12 cellular contexts compared by ENCODE assay signal in genomic region chr4:124061413-124061812, GRCh38.
DNase-seq lines count a peak whose midpoint lies in the region; ATAC-seq, FAIRE-seq and TF ChIP-seq lines count a peak whose summit lies in the region.
"Had no signal": no experiment of that assay in that cellular context is flagged by ENCODE, and none has a peak within 500 bp of the region (broad histone marks: within the 10 kb centered on the region; RNA-seq: fewer than 3 reads in every experiment).

No MANE protein-coding gene starts in this region.

- H3K4me2 ChIP-seq in mammary epithelial cell (ENCODE audit: insufficient read depth, low read depth, low read length): peak overlapping the region; percentile 78

- in situ Hi-C loops in mammary epithelial cell (cut with MboI; ENCODE audit: low sequenced_read_pairs in 2 of 2): no loop called here

- dilution Hi-C loops in mammary epithelial cell (cut with HindIII; ENCODE audit: low sequenced_read_pairs): no loop called here

- TF ChIP-seq CTCF in mammary epithelial cell (conservative IDR thresholded peaks at IDR 0.05 in 1 of 2, IDR thresholded peaks at IDR 0.05 in 1 of 2; ENCODE audit: extremely low read depth in 1 of 2, insufficient read depth in 1 of 2, low read depth in 1 of 2, low read length in 2 of 2) (no peak), thyroid gland (IDR thresholded peaks at IDR 0.05) (no peak), ovary (IDR thresholded peaks at IDR 0.05) (no peak)

- no peak overlapping the region for H3K4me3 ChIP-seq in mammary epithelial cell (replicated peaks in 1 of 3; ENCODE audit: insufficient read depth in 1 of 3, low read depth in 2 of 3, low read length in 3 of 3)
- H3K4me3 ChIP-seq in thyroid gland (replicated peaks in 1 of 3): no peak overlapping the region
- H3K4me3 ChIP-seq in ovary: no peak overlapping the region
- H3K4me3 ChIP-seq: GM12878 had no signal

- no peak overlapping the region for H3K9ac ChIP-seq in mammary epithelial cell (ENCODE audit: insufficient read depth, low read length)

- H3K27me3 ChIP-seq in mammary epithelial cell (ENCODE audit: insufficient read depth, low read length) (no peaks in the 10 kb centered on the region), thyroid gland (no peaks in the 10 kb centered on the region), ovary (no peaks in the 10 kb centered on the region)

- no peak for ATAC-seq in HG03095 (IDR thresholded peaks at IDR 0.05; ENCODE audit: unreplicated experiment)
- no peak for ATAC-seq in HG02642 (IDR thresholded peaks at IDR 0.05; ENCODE audit: poor library complexity, unreplicated experiment)
- no peak for ATAC-seq in HG03439 (IDR thresholded peaks at IDR 0.05; ENCODE audit: unreplicated experiment)

- FAIRE-seq in islet of Langerhans (lab: Jason Lieb, UNC): peak; percentile 17
- FAIRE-seq: GM12878 had no signal

- H3K9me3 ChIP-seq in mammary epithelial cell (replicated peaks; ENCODE audit: insufficient read depth, low read length): no peaks in the 10 kb centered on the region
- no peaks in the 10 kb centered on the region for H3K9me3 ChIP-seq in thyroid gland
- no peaks in the 10 kb centered on the region for H3K9me3 ChIP-seq in ovary
- H3K9me3 ChIP-seq: Caco-2 had no signal

- no peak overlapping the region for H2AFZ ChIP-seq in mammary epithelial cell (ENCODE audit: low read depth, low read length)

- peaks cover 17% of the 10 kb centered on the region for H3K4me1 ChIP-seq in mammary epithelial cell (ENCODE audit: insufficient read depth, low read length)
- no peaks in the 10 kb centered on the region for H3K4me1 ChIP-seq in thyroid gland
- no peaks in the 10 kb centered on the region for H3K4me1 ChIP-seq in ovary (ENCODE audit: insufficient read depth)
- H3K4me1 ChIP-seq: Caco-2 had no signal

- CTCF ChIA-PET in mammary epithelial cell (lab: Charles Lee; ENCODE audit: low non-redundant PET): no interaction called here

- BruUV-seq in mammary epithelial cell (replicated peaks; lab: Mats Ljungman, UMichigan): no TSS peak

- peak; percentile 74 for DNase-seq in H4 (ENCODE audit: low spot score)
- DNase-seq in mammary epithelial cell: peak; percentile 52
- DNase-seq in thyroid gland: no peak
- no peak for DNase-seq in ovary
- DNase-seq: activated CD8-positive, alpha-beta memory T cell treated with anti-CD3 and anti-CD28 coated beads, Interleukin-2, amount 50 U/mL, for 4 hours; Caco-2; NCI-H1105 had no signal

- H3K36me3 ChIP-seq in mammary epithelial cell (ENCODE audit: insufficient read depth, low read length) (no peaks in the 10 kb centered on the region), thyroid gland (no peaks in the 10 kb centered on the region), ovary (no peaks in the 10 kb centered on the region)

- intact Hi-C loops in mammary epithelial cell (cut with micrococcal nuclease): no loop called here
- intact Hi-C loops in thyroid gland (cut with DNase I): no loop called here
- intact Hi-C loops in ovary (cut with DNase I): no loop called here

- no peaks in the 10 kb centered on the region for H4K20me1 ChIP-seq in mammary epithelial cell (ENCODE audit: insufficient read depth, low read length)

- TF ChIP-seq EP300 in ovary (IDR thresholded peaks at IDR 0.05): no peak

- TF ChIP-seq POLR2A in thyroid gland (IDR thresholded peaks at IDR 0.05) (no peak), ovary (IDR thresholded peaks at IDR 0.05) (no peak)

- H3K79me2 ChIP-seq in mammary epithelial cell (ENCODE audit: insufficient read depth, low read length): no peaks in the 10 kb centered on the region

- H3K27ac ChIP-seq in mammary epithelial cell (ENCODE audit: insufficient read depth, low read depth, low read length) (peak overlapping the region; percentile 84), thyroid gland (peak overlapping the region in 2 of 3 donors; percentile 51 to 72), ovary (no peak overlapping the region)

Comparison
In these comparisons a context has a peak if more than half of its experiments do, and no peak if none do; other contexts are left out.
1. DNase-seq: peak in H4 (single experiment) and mammary epithelial cell (single experiment); none in thyroid gland (0 of 2) and ovary (0 of 5).
2. H3K27ac ChIP-seq: peak in mammary epithelial cell (single experiment) and thyroid gland (2 of 3); none in ovary (0 of 2).